ENCODE assay signal across 8 cellular contexts in the genomic region with DNA sequence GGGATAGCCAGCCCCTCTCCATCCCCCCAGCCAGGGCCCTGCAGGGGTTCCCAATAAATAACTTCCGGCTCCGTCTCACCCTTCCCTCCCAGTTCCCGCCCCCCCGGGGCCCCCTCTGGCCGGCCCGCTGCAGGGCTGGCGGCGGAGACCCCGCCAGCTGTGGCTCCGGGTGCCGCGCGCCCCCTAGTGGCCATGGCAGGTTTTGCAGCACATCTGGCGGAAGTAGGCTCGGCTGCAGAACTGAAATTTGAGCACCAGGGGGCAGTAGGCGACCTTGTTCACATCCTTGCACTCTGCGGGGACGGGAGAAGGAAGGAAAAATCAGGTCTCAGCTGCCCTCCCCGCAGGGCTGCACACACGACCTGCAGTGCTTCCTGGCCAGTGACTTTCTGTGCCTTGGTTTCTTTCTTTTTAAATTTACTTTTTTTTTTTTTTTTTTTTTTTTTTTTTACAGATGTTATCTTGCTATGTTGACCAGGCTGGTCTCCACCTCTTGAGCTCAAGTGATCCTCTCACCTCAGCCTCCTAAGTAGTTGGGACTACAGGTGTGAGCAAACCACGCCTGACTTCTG. TPM values are rescaled to one million over a fixed set of nuclear protein-coding genes. Genes with fewer than 3 reads are reported as not detected.
DNase-seq lines count a peak whose midpoint lies in the region; ATAC-seq, FAIRE-seq and TF ChIP-seq lines count a peak whose summit lies in the region.

No MANE protein-coding gene starts in this region.

- H3K4me3 ChIP-seq in AG10803 (ENCODE audit: low read length), result no peak overlapping the region
- no peak overlapping the region for H3K4me3 ChIP-seq in bronchial epithelial cell (ENCODE audit: low read depth, low read length)
- no peak overlapping the region for H3K4me3 ChIP-seq in kidney epithelial cell (ENCODE audit: low read depth, low read length)

- no peak for FAIRE-seq in bronchial epithelial cell (lab: Jason Lieb, UNC)

- H3K36me3 ChIP-seq in bronchial epithelial cell (ENCODE audit: control insufficient read depth, insufficient read depth, low read length), result no peaks in the 10 kb centered on the region
- no peaks in the 10 kb centered on the region for H3K36me3 ChIP-seq in kidney epithelial cell (ENCODE audit: control insufficient read depth, insufficient read depth, low read length)

- peak; percentile 85 for TF ChIP-seq CTCF in AG10803 (conservative IDR thresholded peaks at IDR 0.05; ENCODE audit: low read length)
- peak; percentile 89 for TF ChIP-seq CTCF in bronchial epithelial cell (IDR thresholded peaks at IDR 0.05; ENCODE audit: insufficient read depth, low read length, severe bottlenecking)
- TF ChIP-seq CTCF in kidney epithelial cell (IDR thresholded peaks at IDR 0.05; ENCODE audit: insufficient read depth, low read length, poor library complexity, severe bottlenecking), result peak; percentile 97

- peak; percentile 64 for DNase-seq in AG10803 (ENCODE audit: low read depth)
- peak; percentile 1 for DNase-seq in NCI-H2107 treated with DMSO at 0.1 percent for 48 hours (lab: John Stamatoyannopoulos, UW; ENCODE audit: unreplicated experiment)
- peak; percentile 71 to 82 (median 77) for DNase-seq in activated CD4-positive, CD25-positive, alpha-beta regulatory T cell (lab: John Stamatoyannopoulos, UW)
- peak; percentile 19 for DNase-seq in bronchial epithelial cell (ENCODE audit: low read depth)
- no peak for DNase-seq in kidney epithelial cell (ENCODE audit: low read depth)
- DNase-seq in stimulated activated CD4-positive, alpha-beta T cell treated with anti-CD3 and anti-CD28 coated beads, Interleukin-4, amount 100 ng/mL, for 1 hour, result peak; percentile 81

- ATAC-seq in GM19035 (IDR thresholded peaks at IDR 0.05; ENCODE audit: unreplicated experiment) (peak; percentile 46), GM21529 (IDR thresholded peaks at IDR 0.05; ENCODE audit: unreplicated experiment) (no peak)

- H3K27me3 ChIP-seq in bronchial epithelial cell (ENCODE audit: control insufficient read depth, insufficient read depth, low read length), result no peaks in the 10 kb centered on the region
- H3K27me3 ChIP-seq in kidney epithelial cell (ENCODE audit: control insufficient read depth, insufficient read depth, low read length), result peaks cover 16% of the 10 kb centered on the region

RNA-seq across cellular contexts. Expression of gene MYO1F, which starts 3.6 kb away (rescaled TPM):
- under 0.01 TPM in 1 of 2 replicates, not detected in the other for total RNA-seq in bronchial epithelial cell
- 0.08 and 0.21 TPM in 2 replicates for total RNA-seq in kidney epithelial cell

RNA-seq across cellular contexts. Expression of gene ADAMTS10, which starts 29.7 kb away (rescaled TPM):
- total RNA-seq in bronchial epithelial cell (not detected in 2 replicates), kidney epithelial cell (5.0 and 10.1 TPM in 2 replicates)

RNA-seq across cellular contexts. Expression of gene NFILZ, which starts 49.6 kb away (rescaled TPM):
- total RNA-seq in bronchial epithelial cell (not detected in 2 replicates), kidney epithelial cell (not detected in 2 replicates)
